In the genomic region with DNA sequence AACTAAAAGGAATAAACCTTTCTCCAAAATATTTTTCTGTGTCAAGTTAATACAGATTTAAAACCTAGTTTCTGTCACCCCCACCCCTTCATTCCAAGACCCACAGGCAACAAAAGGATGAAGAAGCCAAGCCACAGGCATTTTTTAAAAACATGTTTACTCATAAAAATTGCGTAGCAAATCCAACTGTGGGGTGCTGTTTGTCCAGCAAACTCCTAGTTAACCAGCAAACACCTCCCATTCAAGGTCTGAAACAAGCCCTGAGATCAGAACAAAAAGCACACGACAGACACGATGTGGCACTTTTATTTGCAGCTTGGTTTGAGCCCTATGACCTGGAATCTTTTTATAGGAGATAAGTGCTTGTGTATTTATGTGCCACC, we compare ENCODE assay signal across 20 cellular contexts.
DNase-seq lines count a peak whose midpoint lies in the region; ATAC-seq, FAIRE-seq and TF ChIP-seq lines count a peak whose summit lies in the region.
"Had no signal": no experiment of that assay in that cellular context is flagged by ENCODE, and none has a peak within 500 bp of the region (broad histone marks: within the 10 kb centered on the region; RNA-seq: fewer than 3 reads in every experiment).

No MANE protein-coding gene starts in this region.

- H3K79me1 ChIP-seq in mesendoderm (ENCODE audit: low read length) = peaks cover 6% of the 10 kb centered on the region

- no peak for TF ChIP-seq POLR2A in A549 (IDR thresholded peaks at IDR 0.05; ENCODE audit: low read length)

- peak overlapping the region; percentile 2 to 60; a peak in 4 of 6 replicates for H3K27ac ChIP-seq in A549
- peak overlapping the region; percentile 93 for H3K27ac ChIP-seq in HUES48 (ENCODE audit: low read depth, low read length)
- H3K27ac ChIP-seq in mesendoderm (ENCODE audit: low read depth, low read length) = peak overlapping the region; percentile 54
- no peak overlapping the region for H3K27ac ChIP-seq in tibial artery
- H3K27ac ChIP-seq: Peyer's patch, upper lobe of left lung had no signal

- H3K27ac Mint-ChIP-seq in stimulated activated memory B cell treated with anti-CD40 and anti-IgM and Interleukin-4, amounts not matched to agents 10 μg/mL and 1 μg/mL and 100 μg/mL, for 72 hours = no peak overlapping the region
- H3K27ac Mint-ChIP-seq: activated naive CD8-positive, alpha-beta T cell treated with anti-CD3 and anti-CD28 coated beads, Interleukin-2, amount 10 ng/mL, durations not matched to agents 7 days and 5 days; naive thymus-derived CD8-positive, alpha-beta T cell; T-helper 17 cell had no signal

- peak overlapping the region; percentile 95 for H2BK120ac ChIP-seq in mesendoderm (ENCODE audit: low read depth, low read length)

- H3K4ac ChIP-seq in mesendoderm (ENCODE audit: low read depth, low read length) = peak overlapping the region; percentile 97

- H3K36me3 Mint-ChIP-seq in stimulated activated memory B cell treated with anti-CD40 and anti-IgM and Interleukin-4, amounts not matched to agents 10 μg/mL and 1 μg/mL and 100 μg/mL, for 72 hours = no peaks in the 10 kb centered on the region
- H3K36me3 Mint-ChIP-seq: activated naive CD8-positive, alpha-beta T cell treated with anti-CD3 and anti-CD28 coated beads, Interleukin-2, amount 10 ng/mL, durations not matched to agents 7 days and 5 days; naive thymus-derived CD8-positive, alpha-beta T cell had no signal

- H3K27me3 ChIP-seq in HUES48 (ENCODE audit: control insufficient read depth, insufficient read depth, low read length) (no peaks in the 10 kb centered on the region), mesendoderm (ENCODE audit: insufficient read depth, low read length, poor library complexity) (no peaks in the 10 kb centered on the region), tibial artery (peaks cover 0 to 3% of the 10 kb centered on the region in 2 donors)
- H3K27me3 ChIP-seq: Peyer's patch, upper lobe of left lung had no signal

- DNase-seq in A549 (ENCODE audit: low read depth in 1 of 2, low spot score in 1 of 2) (no peak), T47D (ENCODE audit: low read depth in 1 of 2, low spot score in 1 of 2) (peak; percentile 28 to 93), mesendoderm (no peak), tibial artery (no peak), NOMO-1 (lab: John Stamatoyannopoulos, UW; ENCODE audit: unreplicated experiment in 2 of 2) (no peak), ACHN (no peak)
- DNase-seq: activated CD4-positive, alpha-beta T cell treated with anti-CD3 and anti-CD28 coated beads for 4 hours; activated naive CD8-positive, alpha-beta T cell treated with anti-CD3 and anti-CD28 coated beads, Interleukin-2, amount 10 ng/mL, durations not matched to agents 7 days and 5 days; COR-L47; left ventricle myocardium superior; naive thymus-derived CD8-positive, alpha-beta T cell; NCI-H1694; Peyer's patch; right cardiac atrium; stimulated activated CD8-positive, alpha-beta memory T cell treated with anti-CD3 and anti-CD28 coated beads, Interleukin-4, amount 100 ng/mL, for 48 hours; T-helper 17 cell; upper lobe of left lung had no signal

- H3K79me2 ChIP-seq in mesendoderm (ENCODE audit: control insufficient read depth, insufficient read depth, low read length) = peaks cover 10% of the 10 kb centered on the region

- TF ChIP-seq CTCF in A549 (IDR thresholded peaks at IDR 0.05) (no peak), tibial artery (IDR thresholded peaks at IDR 0.05) (no peak)

- POLR2A ChIA-PET in A549 (lab: Yijun Ruan, JAX) = no interaction called here

- H3K4me2 ChIP-seq in A549 (0 out of 3 replicates have a peak overlapping the region, but pooled peaks have one; percentile 2), mesendoderm (ENCODE audit: low read length) (no peak overlapping the region)

- WGBS in A549 (ENCODE audit: missing lambda C conversion rate) = 31% methylated on average over 3 of the region's 3 CpGs
- no CpG with 5 or more reads among the region's 3 CpGs for WGBS in mesendoderm (ENCODE audit: extremely low coverage, insufficient coverage, low lambda C conversion rate)

- peaks cover 18% of the 10 kb centered on the region for H3K27me3 Mint-ChIP-seq in stimulated activated memory B cell treated with anti-CD40 and anti-IgM and Interleukin-4, amounts not matched to agents 10 μg/mL and 1 μg/mL and 100 μg/mL, for 72 hours

- no peaks in the 10 kb centered on the region for H3K9me3 ChIP-seq in A549
- H3K9me3 ChIP-seq in HUES48 (ENCODE audit: control insufficient read depth, insufficient read depth, low read length) = no peaks in the 10 kb centered on the region
- no peaks in the 10 kb centered on the region for H3K9me3 ChIP-seq in tibial artery
- H3K9me3 ChIP-seq: Peyer's patch, upper lobe of left lung had no signal

- intact Hi-C loops in tibial artery (cut with DNase I; ENCODE audit: low total_unique reads) = no loop called here

- H3K56ac ChIP-seq in mesendoderm (ENCODE audit: low read length) = peak overlapping the region; percentile 74

- FAIRE-seq in A549 (lab: Jason Lieb, UNC) = no peak
- FAIRE-seq: GM19239 had no signal

- no peak for TF ChIP-seq RAD21 in A549 (conservative IDR thresholded peaks at IDR 0.05 in 1 of 2, IDR thresholded peaks at IDR 0.05 in 1 of 2)

- in situ Hi-C loops in T47D (cut with HindIII; ENCODE audit: low pct_unique_long_range_greater_than_20kb, low sequenced_read_pairs) = no loop called here
- in situ Hi-C loops in ACHN (cut with HindIII; ENCODE audit: low pct_ligation_motif_present, low pct_unique_long_range_greater_than_20kb, low sequenced_read_pairs) = no loop called here

- H2BK5ac ChIP-seq in mesendoderm (ENCODE audit: low read length) = peak overlapping the region; percentile 70

- no peak overlapping the region for H3K4me3 Mint-ChIP-seq in stimulated activated memory B cell treated with anti-CD40 and anti-IgM and Interleukin-4, amounts not matched to agents 10 μg/mL and 1 μg/mL and 100 μg/mL, for 72 hours
- H3K4me3 Mint-ChIP-seq: activated naive CD8-positive, alpha-beta T cell treated with anti-CD3 and anti-CD28 coated beads, Interleukin-2, amount 10 ng/mL, durations not matched to agents 7 days and 5 days; naive thymus-derived CD8-positive, alpha-beta T cell; T-helper 17 cell had no signal

- H4K8ac ChIP-seq in mesendoderm (ENCODE audit: low read depth, low read length) = no peak overlapping the region

- H3K9me3 Mint-ChIP-seq in stimulated activated memory B cell treated with anti-CD40 and anti-IgM and Interleukin-4, amounts not matched to agents 10 μg/mL and 1 μg/mL and 100 μg/mL, for 72 hours = no peaks in the 10 kb centered on the region
- H3K9me3 Mint-ChIP-seq: activated naive CD8-positive, alpha-beta T cell treated with anti-CD3 and anti-CD28 coated beads, Interleukin-2, amount 10 ng/mL, durations not matched to agents 7 days and 5 days had no signal

- H3K4me1 Mint-ChIP-seq in stimulated activated memory B cell treated with anti-CD40 and anti-IgM and Interleukin-4, amounts not matched to agents 10 μg/mL and 1 μg/mL and 100 μg/mL, for 72 hours = no peaks in the 10 kb centered on the region
- H3K4me1 Mint-ChIP-seq: activated naive CD8-positive, alpha-beta T cell treated with anti-CD3 and anti-CD28 coated beads, Interleukin-2, amount 10 ng/mL, durations not matched to agents 7 days and 5 days had no signal

- no peak for TF ChIP-seq EP300 in A549 (IDR thresholded peaks at IDR 0.05)

- H4K5ac ChIP-seq in mesendoderm (ENCODE audit: low read length) = peak overlapping the region; percentile 17

- H3K4me1 ChIP-seq in A549 = peaks cover 22% of the 10 kb centered on the region
- H3K4me1 ChIP-seq in HUES48 (ENCODE audit: control insufficient read depth, insufficient read depth, low read length) = peaks cover 63% of the 10 kb centered on the region
- H3K4me1 ChIP-seq in mesendoderm (ENCODE audit: control insufficient read depth, low read depth, low read length) = peaks cover 31% of the 10 kb centered on the region
- H3K4me1 ChIP-seq in tibial artery = peaks cover 0 to 6% (median 0%) of the 10 kb centered on the region in 4 donors
- H3K4me1 ChIP-seq: Peyer's patch, upper lobe of left lung had no signal

- H3K9ac ChIP-seq in HUES48 (ENCODE audit: low read depth, low read length) (peak overlapping the region; percentile 43), mesendoderm (ENCODE audit: low read length) (peak overlapping the region; percentile 10)

- H3K4me3 ChIP-seq in A549 (no peak overlapping the region), HUES48 (ENCODE audit: low read depth, low read length) (no peak overlapping the region), mesendoderm (ENCODE audit: low read length) (no peak overlapping the region), tibial artery (no peak overlapping the region)
- H3K4me3 ChIP-seq: Peyer's patch, upper lobe of left lung had no signal

- ATAC-seq in A549 = no peak
- no peak for ATAC-seq in stimulated activated memory B cell treated with anti-CD40 and anti-IgM and Interleukin-4, amounts not matched to agents 10 μg/mL and 1 μg/mL and 100 μg/mL, for 72 hours
- ATAC-seq: left ventricle myocardium superior; naive thymus-derived CD8-positive, alpha-beta T cell; right cardiac atrium; T-helper 17 cell had no signal

- peak overlapping the region; percentile 89 for H2AK5ac ChIP-seq in mesendoderm (ENCODE audit: low read length)

- peak overlapping the region; percentile 97 for H3K18ac ChIP-seq in mesendoderm (ENCODE audit: low read length)

- H3K23ac ChIP-seq in mesendoderm (ENCODE audit: low read length) = peak overlapping the region; percentile 85

- no peak overlapping the region for H2BK15ac ChIP-seq in mesendoderm (replicated peaks; ENCODE audit: low read depth)

- H3K36me3 ChIP-seq in HUES48 (ENCODE audit: control insufficient read depth, insufficient read depth, low read length) (peaks cover 8% of the 10 kb centered on the region; the same call in 1 of the 2 replicates), mesendoderm (ENCODE audit: control insufficient read depth, insufficient read depth, low read length) (no peaks in the 10 kb centered on the region), tibial artery (no peaks in the 10 kb centered on the region)
- H3K36me3 ChIP-seq: Peyer's patch, upper lobe of left lung had no signal

- CTCF ChIA-PET in A549 (lab: Yijun Ruan, JAX) = interaction anchor here (0.7 to 2.7 kb wide), 6 partner anchors 12 to 230 kb away, joined by 3 to 16 read pairs (median 9); no protein-coding TSS in a partner anchor

TF ChIP-seq in A549, 52 proteins besides CTCF, POLR2A, EP300 and RAD21 (continues in another document):
- TF ChIP-seq, protein P1, sequence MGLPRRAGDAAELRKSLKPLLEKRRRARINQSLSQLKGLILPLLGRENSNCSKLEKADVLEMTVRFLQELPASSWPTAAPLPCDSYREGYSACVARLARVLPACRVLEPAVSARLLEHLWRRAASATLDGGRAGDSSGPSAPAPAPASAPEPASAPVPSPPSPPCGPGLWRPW (IDR thresholded peaks at IDR 0.05) = no peak

Comparison
In these comparisons a context has a peak if more than half of its experiments do, and no peak if none do; other contexts are left out.
1. DNase-seq: peak in T47D (2 of 2); none in A549 (0 of 2), mesendoderm (single experiment), tibial artery (0 of 2), NOMO-1 (0 of 2) and ACHN (single experiment).
2. H3K27ac ChIP-seq: peak in A549 (2 of 2), HUES48 (single experiment) and mesendoderm (single experiment); none in tibial artery (0 of 2).